In genomic region chr1:42258218-42258617, GRCh38 we compare ENCODE assay signal across 17 cellular contexts.
DNase-seq lines count a peak whose midpoint lies in the region; ATAC-seq and TF ChIP-seq lines count a peak whose summit lies in the region.
"Had no signal": no experiment of that assay in that cellular context is flagged by ENCODE, and none has a peak within 500 bp of the region (broad histone marks: within the 10 kb centered on the region; RNA-seq: fewer than 3 reads in every experiment).

No MANE protein-coding gene starts in this region.

- H3K36me3 Mint-ChIP-seq in activated T-helper 17 cell treated with anti-CD3 and anti-CD28 coated beads, Interleukin-2, amount 50 U/mL, for 72 hours (ENCODE audit: low read depth) = peaks cover 57% of the 10 kb centered on the region
- H3K36me3 Mint-ChIP-seq in mesothelial cell of epicardium = peaks cover 13% of the 10 kb centered on the region

- TF ChIP-seq POLR2A in esophagus muscularis mucosa (IDR thresholded peaks at IDR 0.05; ENCODE audit: low read depth) = no peak

- intact Hi-C loops in left ventricle myocardium superior (cut with micrococcal nuclease) = no loop called here
- intact Hi-C loops in right cardiac atrium (cut with DNase I) = no loop called here
- intact Hi-C loops in upper lobe of right lung (cut with DNase I) = no loop called here
- intact Hi-C loops in esophagus muscularis mucosa (cut with DNase I) = no loop called here

- no peaks in the 10 kb centered on the region for H3K27me3 ChIP-seq in right cardiac atrium (ENCODE audit: control insufficient read depth, insufficient read depth)
- H3K27me3 ChIP-seq in upper lobe of right lung = no peaks in the 10 kb centered on the region
- H3K27me3 ChIP-seq in esophagus muscularis mucosa = no peaks in the 10 kb centered on the region
- H3K27me3 ChIP-seq: stomach had no signal

- no peaks in the 10 kb centered on the region for H3K36me3 ChIP-seq in upper lobe of right lung
- no peaks in the 10 kb centered on the region for H3K36me3 ChIP-seq in esophagus muscularis mucosa
- H3K36me3 ChIP-seq: stomach had no signal

- no peaks in the 10 kb centered on the region for H3K9me3 Mint-ChIP-seq in activated T-helper 17 cell treated with anti-CD3 and anti-CD28 coated beads, Interleukin-2, amount 50 U/mL, for 72 hours
- H3K9me3 Mint-ChIP-seq in mesothelial cell of epicardium = peaks cover 5% of the 10 kb centered on the region

- H3K4me1 Mint-ChIP-seq in activated T-helper 17 cell treated with anti-CD3 and anti-CD28 coated beads, Interleukin-2, amount 50 U/mL, for 72 hours = peaks cover 23% of the 10 kb centered on the region
- peaks cover 42% of the 10 kb centered on the region for H3K4me1 Mint-ChIP-seq in mesothelial cell of epicardium

- DNase-seq in left ventricle myocardium superior (no peak), right cardiac atrium (no peak), mesothelial cell of epicardium (ENCODE audit: low spot score in 2 of 2, unreplicated experiment in 2 of 2) (no peak), upper lobe of right lung (no peak), AG08395 (ENCODE audit: low spot score) (no peak), NOMO-1 treated with DMSO at 0.1 percent for 48 hours (lab: John Stamatoyannopoulos, UW; ENCODE audit: unreplicated experiment) (no peak), esophagus muscularis mucosa (ENCODE audit: extremely low spot score) (no peak)
- DNase-seq: activated CD4-positive, alpha-beta T cell treated with anti-CD3 and anti-CD28 coated beads, Interleukin-2, amount 10 ng/mL, durations not matched to agents 24 days and 14 days; Caco-2; islet precursor cell; NCI-H1417; posterior cingulate gyrus; SHP77 treated with DMSO at 0.1 percent for 48 hours; stimulated activated CD4-positive, alpha-beta T cell treated with anti-CD3 and anti-CD28 coated beads, Interleukin-15, amount 100 ng/mL, for 24 hours; stomach had no signal

- peak overlapping the region; percentile 3 for H3K27ac Mint-ChIP-seq in activated T-helper 17 cell treated with anti-CD3 and anti-CD28 coated beads, Interleukin-2, amount 50 U/mL, for 72 hours
- peak overlapping the region; percentile 82 for H3K27ac Mint-ChIP-seq in mesothelial cell of epicardium
- H3K27ac Mint-ChIP-seq: activated CD4-positive, alpha-beta T cell treated with anti-CD3 and anti-CD28 coated beads, Interleukin-2, amount 10 ng/mL, durations not matched to agents 24 days and 14 days had no signal

- no peak for TF ChIP-seq EP300 in esophagus muscularis mucosa (IDR thresholded peaks at IDR 0.05)

- 81% methylated on average over 1 of the region's 1 CpG for WGBS in right cardiac atrium
- WGBS in esophagus muscularis mucosa = 79% methylated on average over 1 of the region's 1 CpG

- ATAC-seq in left ventricle myocardium superior (peak; percentile 48), right cardiac atrium (no peak), upper lobe of right lung (no peak)
- ATAC-seq in activated T-helper 17 cell treated with anti-CD3 and anti-CD28 coated beads, Interleukin-2, amount 50 U/mL, for 72 hours (replicated peaks) = no peak

- H3K27ac ChIP-seq in right cardiac atrium (ENCODE audit: low read length) = no peak overlapping the region
- H3K27ac ChIP-seq in upper lobe of right lung = peak overlapping the region; percentile 47
- H3K27ac ChIP-seq in esophagus muscularis mucosa (replicated peaks in 1 of 4) = peak overlapping the region in 2 of 4 donors; percentile 41 to 47
- H3K27ac ChIP-seq: HL-60 had no signal

- no peak overlapping the region for H3K4me3 ChIP-seq in right cardiac atrium (ENCODE audit: low read length)
- no peak overlapping the region for H3K4me3 ChIP-seq in upper lobe of right lung
- no peak overlapping the region for H3K4me3 ChIP-seq in esophagus muscularis mucosa
- H3K4me3 ChIP-seq: stomach had no signal

- no peak for TF ChIP-seq CTCF in mesothelial cell of epicardium (IDR thresholded peaks at IDR 0.05; ENCODE audit: unreplicated experiment)
- no peak for TF ChIP-seq CTCF in upper lobe of right lung (IDR thresholded peaks at IDR 0.05)
- TF ChIP-seq CTCF in esophagus muscularis mucosa (IDR thresholded peaks at IDR 0.05) = no peak

- no peaks in the 10 kb centered on the region for H3K9me3 ChIP-seq in right cardiac atrium (ENCODE audit: control insufficient read depth, low read length)
- H3K9me3 ChIP-seq in upper lobe of right lung = no peaks in the 10 kb centered on the region
- H3K9me3 ChIP-seq in esophagus muscularis mucosa = no peaks in the 10 kb centered on the region
- H3K9me3 ChIP-seq: Caco-2, stomach had no signal

- no peaks in the 10 kb centered on the region for H3K27me3 Mint-ChIP-seq in activated T-helper 17 cell treated with anti-CD3 and anti-CD28 coated beads, Interleukin-2, amount 50 U/mL, for 72 hours
- H3K27me3 Mint-ChIP-seq in mesothelial cell of epicardium (ENCODE audit: low read depth) = no peaks in the 10 kb centered on the region
- H3K27me3 Mint-ChIP-seq: activated CD4-positive, alpha-beta T cell treated with anti-CD3 and anti-CD28 coated beads, Interleukin-2, amount 10 ng/mL, durations not matched to agents 24 days and 14 days had no signal

- H3K4me3 Mint-ChIP-seq in activated T-helper 17 cell treated with anti-CD3 and anti-CD28 coated beads, Interleukin-2, amount 50 U/mL, for 72 hours = no peak overlapping the region
- H3K4me3 Mint-ChIP-seq in mesothelial cell of epicardium = no peak overlapping the region
- H3K4me3 Mint-ChIP-seq: activated CD4-positive, alpha-beta T cell treated with anti-CD3 and anti-CD28 coated beads, Interleukin-2, amount 10 ng/mL, durations not matched to agents 24 days and 14 days had no signal

- H3K4me1 ChIP-seq in right cardiac atrium (ENCODE audit: control insufficient read depth, insufficient read depth, low read length) (peaks cover 5% of the 10 kb centered on the region), upper lobe of right lung (peaks cover 29% of the 10 kb centered on the region), esophagus muscularis mucosa (peaks cover 17 to 42% (median 35%) of the 10 kb centered on the region in 4 donors)
